In the genomic region with DNA sequence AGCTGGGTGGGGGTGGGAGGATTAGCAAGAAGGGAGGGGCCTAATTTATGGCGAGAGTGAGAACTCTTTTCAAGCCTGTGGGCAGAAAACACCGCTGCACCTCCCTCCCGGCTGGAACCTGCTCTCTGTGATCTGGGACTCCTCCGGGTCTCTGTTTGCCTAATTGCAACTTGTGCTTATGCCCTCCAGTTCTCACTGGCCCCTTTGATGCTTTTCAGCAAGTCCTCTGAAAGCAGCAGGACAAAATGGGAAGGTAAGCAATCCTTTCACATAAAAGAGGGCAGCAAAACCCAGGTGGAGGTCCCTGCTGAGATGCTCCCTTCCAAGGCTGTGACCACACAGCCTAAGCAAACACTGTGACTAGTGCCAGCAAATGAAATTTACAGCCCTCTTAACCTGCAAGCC, we compare ENCODE assay signal across 12 cellular contexts.
DNase-seq lines count a peak whose midpoint lies in the region; ATAC-seq and TF ChIP-seq lines count a peak whose summit lies in the region.
"Had no signal": no experiment of that assay in that cellular context is flagged by ENCODE, and none has a peak within 500 bp of the region (broad histone marks: within the 10 kb centered on the region; RNA-seq: fewer than 3 reads in every experiment).

No MANE protein-coding gene starts in this region.

- H3K27ac Mint-ChIP-seq in osteocyte (ENCODE audit: unreplicated experiment): no peak overlapping the region
- H3K27ac Mint-ChIP-seq in activated T-helper 17 cell treated with anti-CD3 and anti-CD28 coated beads, Interleukin-2, amount 50 U/mL, for 72 hours: no peak overlapping the region

- H3K36me3 ChIP-seq in NT2/D1 (ENCODE audit: insufficient read depth, insufficient read length, low read length) (no peaks in the 10 kb centered on the region), SK-N-SH (replicated peaks in 1 of 2; ENCODE audit: control insufficient read depth in 1 of 2, insufficient read depth in 2 of 2, low read length in 1 of 2) (no peaks in the 10 kb centered on the region)

- H3K9me3 Mint-ChIP-seq in osteocyte (ENCODE audit: unreplicated experiment): no peaks in the 10 kb centered on the region
- peaks cover 4% of the 10 kb centered on the region for H3K9me3 Mint-ChIP-seq in activated T-helper 17 cell treated with anti-CD3 and anti-CD28 coated beads, Interleukin-2, amount 50 U/mL, for 72 hours

- no peak overlapping the region for H3K4me2 ChIP-seq in SK-N-SH

- no peaks in the 10 kb centered on the region for H3K79me2 ChIP-seq in SK-N-SH (ENCODE audit: insufficient read depth)

- TF ChIP-seq CTCF in SK-N-SH (IDR thresholded peaks at IDR 0.05): no peak
- TF ChIP-seq CTCF in osteocyte (IDR thresholded peaks at IDR 0.05): no peak

- H3K27me3 Mint-ChIP-seq in osteocyte (ENCODE audit: unreplicated experiment): peaks cover 2% of the 10 kb centered on the region
- no peaks in the 10 kb centered on the region for H3K27me3 Mint-ChIP-seq in activated T-helper 17 cell treated with anti-CD3 and anti-CD28 coated beads, Interleukin-2, amount 50 U/mL, for 72 hours

- H3K4me1 ChIP-seq in NT2/D1 (ENCODE audit: insufficient read depth, insufficient read length): no peaks in the 10 kb centered on the region
- H3K4me1 ChIP-seq in SK-N-SH (ENCODE audit: control insufficient read depth in 1 of 2, insufficient read depth in 2 of 2, low read depth in 1 of 2, low read length in 1 of 2): peaks cover 0 to 2% of the 10 kb centered on the region in 2 experiments; a peak in 2 of 4 replicates

- no peaks in the 10 kb centered on the region for H3K9me2 ChIP-seq in SK-N-SH

- H3K9ac ChIP-seq in NT2/D1 (ENCODE audit: insufficient read length, low read depth): no peak overlapping the region
- no peak overlapping the region for H3K9ac ChIP-seq in SK-N-SH

- no peaks in the 10 kb centered on the region for H3K9me3 ChIP-seq in NT2/D1 (ENCODE audit: insufficient read depth, low read length)
- no peaks in the 10 kb centered on the region for H3K9me3 ChIP-seq in SK-N-SH

- ATAC-seq in left lobe of liver: peak; percentile 46
- no peak for ATAC-seq in activated T-helper 17 cell treated with anti-CD3 and anti-CD28 coated beads, Interleukin-2, amount 50 U/mL, for 72 hours (replicated peaks)

- no peaks in the 10 kb centered on the region for H3F3A ChIP-seq in SK-N-SH (replicated peaks; ENCODE audit: insufficient read depth)

- H3K4me3 Mint-ChIP-seq in osteocyte (ENCODE audit: unreplicated experiment): no peak overlapping the region
- H3K4me3 Mint-ChIP-seq in activated T-helper 17 cell treated with anti-CD3 and anti-CD28 coated beads, Interleukin-2, amount 50 U/mL, for 72 hours: no peak overlapping the region

- CTCF ChIA-PET in SK-N-SH (lab: Yijun Ruan, JAX): no interaction called here

- no peak overlapping the region for H2AFZ ChIP-seq in SK-N-SH (ENCODE audit: low read depth)

- TF ChIP-seq EP300 in SK-N-SH (IDR thresholded peaks at IDR 0.05; ENCODE audit: borderline replicate concordance in 1 of 2, low read depth in 1 of 2, low read length in 1 of 2): no peak

- in situ Hi-C loops in G401 (cut with HindIII; ENCODE audit: low sequenced_read_pairs): no loop called here

- H3K27me3 ChIP-seq in NT2/D1 (ENCODE audit: insufficient read depth, insufficient read length): peaks cover 16% of the 10 kb centered on the region
- no peaks in the 10 kb centered on the region for H3K27me3 ChIP-seq in SK-N-SH (ENCODE audit: insufficient read depth)

- WGBS in SK-N-SH (ENCODE audit: low lambda C conversion rate): 81% methylated on average over 4 of the region's 4 CpGs

- no peak overlapping the region for H3K4me3 ChIP-seq in NT2/D1 (ENCODE audit: insufficient read length, low read depth)
- H3K4me3 ChIP-seq in SK-N-SH (ENCODE audit: low read depth in 2 of 2, low read length in 1 of 2): no peak overlapping the region

- no peak overlapping the region for H3K27ac ChIP-seq in SK-N-SH (ENCODE audit: low read depth in 2 of 2, low read length in 1 of 2)

- POLR2A ChIA-PET in SK-N-SH (lab: Yijun Ruan, JAX): no interaction called here

- H3K36me3 Mint-ChIP-seq in osteocyte (ENCODE audit: unreplicated experiment): no peaks in the 10 kb centered on the region
- H3K36me3 Mint-ChIP-seq in activated T-helper 17 cell treated with anti-CD3 and anti-CD28 coated beads, Interleukin-2, amount 50 U/mL, for 72 hours (ENCODE audit: low read depth): no peaks in the 10 kb centered on the region

- no peaks in the 10 kb centered on the region for H3K4me1 Mint-ChIP-seq in osteocyte (ENCODE audit: unreplicated experiment)
- no peaks in the 10 kb centered on the region for H3K4me1 Mint-ChIP-seq in activated T-helper 17 cell treated with anti-CD3 and anti-CD28 coated beads, Interleukin-2, amount 50 U/mL, for 72 hours

- H4K20me1 ChIP-seq in SK-N-SH (ENCODE audit: insufficient read depth): no peaks in the 10 kb centered on the region

- TF ChIP-seq RAD21 in SK-N-SH (IDR thresholded peaks at IDR 0.05; ENCODE audit: low read length): no peak

- DNase-seq in G401 (ENCODE audit: low spot score) (peak; percentile 91), LoVo (ENCODE audit: low spot score) (peak; percentile 16), NT2/D1 (ENCODE audit: low read depth, low spot score) (peak; percentile 18), left lobe of liver (ENCODE audit: low spot score) (no peak), SK-N-SH (no peak), osteocyte (ENCODE audit: extremely low spot score, unreplicated experiment) (no peak)
- no peak for DNase-seq in activated T-cell treated with anti-CD3 and anti-CD28 coated beads, Interleukin-2, amount 50 U/mL, for 48 hours
- DNase-seq: activated effector memory CD4-positive, alpha-beta T cell treated with Interleukin-2 at 50 U/mL for 16 hours; Calu3; effector memory CD4-positive, alpha-beta T cell; NCI-H2171 had no signal

TF ChIP-seq in SK-N-SH, 30 proteins besides CTCF, POLR2A, EP300 and RAD21:
- TF ChIP-seq ELF1 (IDR thresholded peaks at IDR 0.05): no peak
- no peak for TF ChIP-seq USF2 (IDR thresholded peaks at IDR 0.05; ENCODE audit: borderline replicate concordance, low read depth, low read length)
- no peak for TF ChIP-seq MXI1 (IDR thresholded peaks at IDR 0.05; ENCODE audit: low read depth, low read length)
- no peak for TF ChIP-seq TCF12 (IDR thresholded peaks at IDR 0.05)
- no peak for TF ChIP-seq TEAD4 (IDR thresholded peaks at IDR 0.05; ENCODE audit: borderline replicate concordance, insufficient read depth)
- no peak for TF ChIP-seq EZH2phosphoT487 (IDR thresholded peaks at IDR 0.05; ENCODE audit: borderline replicate concordance, low read depth)
- no peak for TF ChIP-seq CHD2 (IDR thresholded peaks at IDR 0.05; ENCODE audit: low read length, partially characterized antibody)
- TF ChIP-seq SIN3A (IDR thresholded peaks at IDR 0.05; ENCODE audit: borderline replicate concordance, low read depth, low read length): no peak
- no peak for TF ChIP-seq TAF1 (IDR thresholded peaks at IDR 0.05; ENCODE audit: borderline replicate concordance, low read depth, low read length)
- TF ChIP-seq, protein P1, sequence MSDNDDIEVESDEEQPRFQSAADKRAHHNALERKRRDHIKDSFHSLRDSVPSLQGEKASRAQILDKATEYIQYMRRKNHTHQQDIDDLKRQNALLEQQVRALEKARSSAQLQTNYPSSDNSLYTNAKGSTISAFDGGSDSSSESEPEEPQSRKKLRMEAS (IDR thresholded peaks at IDR 0.05; ENCODE audit: low read depth): no peak
- TF ChIP-seq, protein P2, sequence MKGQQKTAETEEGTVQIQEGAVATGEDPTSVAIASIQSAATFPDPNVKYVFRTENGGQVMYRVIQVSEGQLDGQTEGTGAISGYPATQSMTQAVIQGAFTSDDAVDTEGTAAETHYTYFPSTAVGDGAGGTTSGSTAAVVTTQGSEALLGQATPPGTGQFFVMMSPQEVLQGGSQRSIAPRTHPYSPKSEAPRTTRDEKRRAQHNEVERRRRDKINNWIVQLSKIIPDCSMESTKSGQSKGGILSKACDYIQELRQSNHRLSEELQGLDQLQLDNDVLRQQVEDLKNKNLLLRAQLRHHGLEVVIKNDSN (IDR thresholded peaks at IDR 0.05; ENCODE audit: borderline replicate concordance, low read depth): no peak
- TF ChIP-seq ZBTB33 (IDR thresholded peaks at IDR 0.05; ENCODE audit: borderline replicate concordance, low read depth): no peak
- TF ChIP-seq YY1 (IDR thresholded peaks at IDR 0.05; ENCODE audit: low read depth): no peak
- no peak for TF ChIP-seq SMC3 (IDR thresholded peaks at IDR 0.05; ENCODE audit: low read depth, low read length)
- no peak for TF ChIP-seq POLR2AphosphoS5 (IDR thresholded peaks at IDR 0.05; ENCODE audit: low read depth, low read length)
TF ChIP-seq in SK-N-SH: peak in this region for 0.

Comparison
In these comparisons a context has a peak if more than half of its experiments do, and no peak if none do; other contexts are left out.
1. DNase-seq: peak in G401 (single experiment), LoVo (single experiment) and NT2/D1 (single experiment); none in left lobe of liver (single experiment), SK-N-SH (single experiment), osteocyte (single experiment) and activated T-cell treated with anti-CD3 and anti-CD28 coated beads, Interleukin-2, amount 50 U/mL, for 48 hours (0 of 2).